ENCODE assay signal across 25 cellular contexts in the genomic region with DNA sequence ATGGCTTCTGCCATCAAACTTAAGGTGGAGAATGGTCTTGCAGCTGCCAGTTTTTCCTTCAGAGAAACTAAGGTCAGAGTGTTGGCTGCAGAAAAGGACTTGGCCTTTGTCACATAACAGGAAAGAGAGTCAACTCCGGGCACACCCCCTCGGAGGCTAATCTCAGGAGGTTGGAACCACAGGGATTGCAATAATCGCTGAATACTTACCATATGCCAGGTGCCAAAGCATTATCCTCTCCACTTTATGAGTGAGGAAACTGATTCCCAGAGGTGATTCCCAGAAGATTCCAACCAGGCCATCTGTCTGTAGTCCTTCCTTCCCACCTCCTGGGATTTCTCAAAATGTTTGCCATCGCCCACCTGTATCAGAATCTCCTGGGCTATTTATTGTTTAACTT. TPM values are rescaled to one million over a fixed set of nuclear protein-coding genes. Genes with fewer than 3 reads are reported as not detected.
"Had no signal": no experiment of that assay in that cellular context is flagged by ENCODE, and none has a peak within 500 bp of the region (broad histone marks: within the 10 kb centered on the region; RNA-seq: fewer than 3 reads in every experiment).

No MANE protein-coding gene starts in this region.

- H3K9me3 Mint-ChIP-seq: dendritic cell treated with granulocyte-macrophage colony-stimulating factor and Interleukin-4, amounts not matched to agents 40 ng/mL and 50 ng/mL, for 4 days; endodermal cell; natural killer cell; neural crest cell; stimulated activated naive CD8-positive, alpha-beta T cell treated with anti-CD3 and anti-CD28 coated beads, Interleukin-15, amount 100 ng/mL, for 72 hours had no signal

- ATAC-seq: foreskin keratinocyte; gastroesophageal sphincter; heart right ventricle; left ventricle myocardium superior; lower lobe of right lung; natural killer cell; pancreas; right lobe of liver; stimulated activated naive CD8-positive, alpha-beta T cell treated with anti-CD3 and anti-CD28 coated beads, Interleukin-15, amount 100 ng/mL, for 72 hours; upper lobe of right lung had no signal

- H3K36me3 Mint-ChIP-seq: natural killer cell had no signal

- DNase-seq: colonic mucosa; effector CD8-positive, alpha-beta T cell; endodermal cell; foreskin keratinocyte; heart right ventricle; left ventricle myocardium superior; lower lobe of right lung; natural killer cell; pancreas; small intestine; stimulated activated CD4-positive, alpha-beta T cell treated with anti-CD3 and anti-CD28 coated beads, Interleukin-15, amount 100 ng/mL, for 24 hours; stimulated activated CD4-positive, alpha-beta T cell treated with anti-CD3 and anti-CD28 coated beads, Interleukin-2, amount 100 ng/mL, for 48 hours; stimulated activated naive CD4-positive, alpha-beta T cell; stimulated activated naive CD8-positive, alpha-beta T cell treated with anti-CD3 and anti-CD28 coated beads, Interleukin-15, amount 100 ng/mL, for 72 hours; transverse colon; upper lobe of right lung; uterus had no signal

- H3K27ac Mint-ChIP-seq: dendritic cell treated with granulocyte-macrophage colony-stimulating factor and Interleukin-4, amounts not matched to agents 40 ng/mL and 50 ng/mL, for 4 days; endodermal cell; natural killer cell; progenitor cell of endocrine pancreas had no signal

- H3K4me1 Mint-ChIP-seq: natural killer cell; stimulated activated naive CD8-positive, alpha-beta T cell treated with anti-CD3 and anti-CD28 coated beads, Interleukin-15, amount 100 ng/mL, for 72 hours had no signal

- H3K4me3 Mint-ChIP-seq: dendritic cell treated with granulocyte-macrophage colony-stimulating factor and Interleukin-4, amounts not matched to agents 40 ng/mL and 50 ng/mL, for 4 days; endodermal cell; natural killer cell; neural crest cell; stimulated activated naive CD8-positive, alpha-beta T cell treated with anti-CD3 and anti-CD28 coated beads, Interleukin-15, amount 100 ng/mL, for 72 hours had no signal

RNA-seq across cellular contexts. Expression of a gene that starts 54.0 kb away (rescaled TPM):
- polyA plus RNA-seq: fibroblast of lung, foreskin keratinocyte, heart right ventricle, keratinocyte, pancreas, small intestine, thymus had no signal
